Comparison of ENCODE assay signal across 9 cellular contexts in the genomic region with DNA sequence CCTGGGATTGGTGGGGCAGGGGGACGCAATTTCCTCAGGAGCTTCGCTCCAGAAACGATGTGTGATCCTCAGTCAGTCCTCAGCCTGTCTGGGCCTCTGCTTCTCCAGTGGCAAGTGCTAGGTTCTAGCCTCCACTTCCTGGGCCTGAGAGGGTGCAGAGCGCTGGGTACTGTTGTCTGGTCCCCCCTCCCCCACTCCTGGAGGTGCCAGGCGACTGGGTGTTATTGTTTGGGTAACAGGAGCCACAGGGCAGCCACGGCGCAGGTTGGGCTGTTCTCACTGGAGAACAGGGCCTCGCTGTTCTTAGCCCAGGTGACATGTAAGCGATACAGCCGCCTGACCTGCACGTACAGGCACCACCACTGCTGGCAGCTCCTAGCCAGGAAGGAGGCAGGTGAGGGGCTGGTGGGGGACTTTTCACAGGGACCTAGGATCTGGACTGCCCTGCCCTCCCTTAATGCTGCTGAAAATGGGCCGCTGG. TPM values are rescaled to one million over a fixed set of nuclear protein-coding genes. Genes with fewer than 3 reads are reported as not detected.
DNase-seq lines count a peak whose midpoint lies in the region; ATAC-seq and TF ChIP-seq lines count a peak whose summit lies in the region.
"Had no signal": no experiment of that assay in that cellular context is flagged by ENCODE, and none has a peak within 500 bp of the region (broad histone marks: within the 10 kb centered on the region; RNA-seq: fewer than 3 reads in every experiment).

No MANE protein-coding gene starts in this region.

- peaks cover under 1% of the 10 kb centered on the region for H3K36me3 ChIP-seq in suprapubic skin

- H3K4me1 ChIP-seq in suprapubic skin, result peaks cover 36% of the 10 kb centered on the region

- no peaks in the 10 kb centered on the region for H3K27me3 ChIP-seq in suprapubic skin

- peak overlapping the region; percentile 89 for H3K4me3 ChIP-seq in suprapubic skin

- H3K9me3 ChIP-seq in suprapubic skin, result no peaks in the 10 kb centered on the region

- no peak for TF ChIP-seq POLR2A in suprapubic skin (IDR thresholded peaks at IDR 0.05)

- peak overlapping the region; percentile 75 for H3K27ac ChIP-seq in VCaP
- peak overlapping the region; percentile 86 for H3K27ac ChIP-seq in suprapubic skin

- TF ChIP-seq CTCF in VCaP (conservative IDR thresholded peaks at IDR 0.05) (no peak), suprapubic skin (IDR thresholded peaks at IDR 0.05) (no peak)

- DNase-seq in NCI-H1417 (lab: John Stamatoyannopoulos, UW) (peak in 2 of 3 experiments; percentile 38 to 39), NCI-H1417 treated with DMSO at 0.1 percent for 48 hours (lab: John Stamatoyannopoulos, UW) (no peak), kidney glomerular epithelial cell (lab: John Stamatoyannopoulos, UW) (peak; percentile 6), suprapubic skin (ENCODE audit: low spot score in 2 of 2) (no peak), T1000 (lab: John Stamatoyannopoulos, UW) (no peak)
- no peak for DNase-seq in activated CD4-positive, alpha-beta T cell treated with anti-CD3 and anti-CD28 coated beads, Interleukin-2, amount 50 U/mL, for 48 hours
- DNase-seq: activated T-cell treated with anti-CD3 and anti-CD28 coated beads, Interleukin-2, amount 50 U/mL, for 1 hour had no signal

- ATAC-seq in GM21390 (IDR thresholded peaks at IDR 0.05; ENCODE audit: unreplicated experiment), result no peak

- no peak for TF ChIP-seq EP300 in suprapubic skin (IDR thresholded peaks at IDR 0.05)

- WGBS in suprapubic skin, result 60% methylated on average over 3 of the region's 12 CpGs

RNA-seq across cellular contexts. Expression of gene RPS6KA1, which starts 2.1 kb away (rescaled TPM):
- 10 to 100 TPM; 37.8 to 50.9 (median 43.7) TPM for total RNA-seq in suprapubic skin

RNA-seq across cellular contexts. Expression of gene HMGN2, which starts 59.5 kb away (rescaled TPM):
- total RNA-seq in suprapubic skin, result 100 to 1,000 TPM; 101 to 194 (median 146) TPM

Comparison
In these comparisons a context has a peak if more than half of its experiments do, and no peak if none do; other contexts are left out.
1. DNase-seq: peak in NCI-H1417 (2 of 3) and kidney glomerular epithelial cell (single experiment); none in NCI-H1417 treated with DMSO at 0.1 percent for 48 hours (single experiment), suprapubic skin (0 of 2), activated CD4-positive, alpha-beta T cell treated with anti-CD3 and anti-CD28 coated beads, Interleukin-2, amount 50 U/mL, for 48 hours (0 of 2) and T1000 (single experiment).